ENCODE assay signal across 1 cellular context in the genomic region with DNA sequence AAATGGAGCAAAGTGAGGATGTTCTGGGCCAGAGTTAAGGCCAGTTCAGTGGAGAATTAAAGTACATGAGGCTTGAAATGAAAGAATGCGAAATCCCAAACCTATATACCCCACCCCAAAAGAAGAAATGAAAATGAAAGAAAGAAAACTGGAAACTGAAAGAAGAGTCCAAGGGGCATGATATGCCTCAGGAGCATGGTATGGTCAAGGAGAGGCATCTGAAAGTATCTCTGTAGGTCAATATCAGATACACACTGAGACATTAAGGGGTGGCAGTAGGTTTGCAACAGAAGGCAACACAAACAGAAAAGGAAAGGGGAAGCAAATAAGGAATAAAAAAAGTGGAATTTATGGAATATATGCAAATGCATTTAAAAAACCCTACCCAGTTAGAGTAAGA.
TF ChIP-seq lines count a peak whose summit lies in the region.

No MANE protein-coding gene starts in this region.

TF ChIP-seq in GM12878, 131 proteins besides CTCF, POLR2A, EP300 and RAD21:
- TF ChIP-seq, protein P1, sequence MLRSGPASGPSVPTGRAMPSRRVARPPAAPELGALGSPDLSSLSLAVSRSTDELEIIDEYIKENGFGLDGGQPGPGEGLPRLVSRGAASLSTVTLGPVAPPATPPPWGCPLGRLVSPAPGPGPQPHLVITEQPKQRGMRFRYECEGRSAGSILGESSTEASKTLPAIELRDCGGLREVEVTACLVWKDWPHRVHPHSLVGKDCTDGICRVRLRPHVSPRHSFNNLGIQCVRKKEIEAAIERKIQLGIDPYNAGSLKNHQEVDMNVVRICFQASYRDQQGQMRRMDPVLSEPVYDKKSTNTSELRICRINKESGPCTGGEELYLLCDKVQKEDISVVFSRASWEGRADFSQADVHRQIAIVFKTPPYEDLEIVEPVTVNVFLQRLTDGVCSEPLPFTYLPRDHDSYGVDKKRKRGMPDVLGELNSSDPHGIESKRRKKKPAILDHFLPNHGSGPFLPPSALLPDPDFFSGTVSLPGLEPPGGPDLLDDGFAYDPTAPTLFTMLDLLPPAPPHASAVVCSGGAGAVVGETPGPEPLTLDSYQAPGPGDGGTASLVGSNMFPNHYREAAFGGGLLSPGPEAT (IDR thresholded peaks at IDR 0.05; ENCODE audit: low read depth): no peak
- TF ChIP-seq RCOR1 (conservative IDR thresholded peaks at IDR 0.05; ENCODE audit: low read depth, low read length) (no peak), TARDBP (IDR thresholded peaks at IDR 0.05; ENCODE audit: borderline replicate concordance) (no peak), BCL11A (IDR thresholded peaks at IDR 0.05; ENCODE audit: low read depth, low read length) (no peak)
- TF ChIP-seq, protein P2, sequence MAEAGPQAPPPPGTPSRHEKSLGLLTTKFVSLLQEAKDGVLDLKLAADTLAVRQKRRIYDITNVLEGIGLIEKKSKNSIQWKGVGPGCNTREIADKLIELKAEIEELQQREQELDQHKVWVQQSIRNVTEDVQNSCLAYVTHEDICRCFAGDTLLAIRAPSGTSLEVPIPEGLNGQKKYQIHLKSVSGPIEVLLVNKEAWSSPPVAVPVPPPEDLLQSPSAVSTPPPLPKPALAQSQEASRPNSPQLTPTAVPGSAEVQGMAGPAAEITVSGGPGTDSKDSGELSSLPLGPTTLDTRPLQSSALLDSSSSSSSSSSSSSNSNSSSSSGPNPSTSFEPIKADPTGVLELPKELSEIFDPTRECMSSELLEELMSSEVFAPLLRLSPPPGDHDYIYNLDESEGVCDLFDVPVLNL (IDR thresholded peaks at IDR 0.05; ENCODE audit: low read depth, low read length): no peak
- TF ChIP-seq, protein P3, sequence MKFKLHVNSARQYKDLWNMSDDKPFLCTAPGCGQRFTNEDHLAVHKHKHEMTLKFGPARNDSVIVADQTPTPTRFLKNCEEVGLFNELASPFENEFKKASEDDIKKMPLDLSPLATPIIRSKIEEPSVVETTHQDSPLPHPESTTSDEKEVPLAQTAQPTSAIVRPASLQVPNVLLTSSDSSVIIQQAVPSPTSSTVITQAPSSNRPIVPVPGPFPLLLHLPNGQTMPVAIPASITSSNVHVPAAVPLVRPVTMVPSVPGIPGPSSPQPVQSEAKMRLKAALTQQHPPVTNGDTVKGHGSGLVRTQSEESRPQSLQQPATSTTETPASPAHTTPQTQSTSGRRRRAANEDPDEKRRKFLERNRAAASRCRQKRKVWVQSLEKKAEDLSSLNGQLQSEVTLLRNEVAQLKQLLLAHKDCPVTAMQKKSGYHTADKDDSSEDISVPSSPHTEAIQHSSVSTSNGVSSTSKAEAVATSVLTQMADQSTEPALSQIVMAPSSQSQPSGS (IDR thresholded peaks at IDR 0.05; ENCODE audit: low read length): no peak
TF ChIP-seq in GM12878: peak in this region for 0.
